In the genomic region with DNA sequence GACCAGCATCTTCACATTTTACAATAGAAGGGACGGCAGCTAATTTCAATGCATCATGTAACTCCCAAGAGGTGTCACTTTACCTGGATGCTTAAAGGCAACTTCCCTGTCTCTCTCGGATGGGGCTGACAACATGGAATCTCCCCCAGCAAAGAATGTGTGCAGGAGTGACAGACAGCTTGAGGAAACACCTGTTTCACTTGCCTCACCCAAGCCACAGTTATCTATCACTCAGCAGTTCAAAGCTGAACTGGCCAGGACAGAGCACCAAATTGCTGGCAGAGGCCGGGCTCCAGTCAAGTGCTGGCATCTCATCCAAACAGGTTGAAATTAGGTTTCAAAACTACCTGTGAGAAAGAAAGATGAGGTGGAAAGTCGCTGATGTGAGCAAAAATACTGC, we compare ENCODE assay signal across 17 cellular contexts.
"Had no signal": no experiment of that assay in that cellular context is flagged by ENCODE, and none has a peak within 500 bp of the region (broad histone marks: within the 10 kb centered on the region; RNA-seq: fewer than 3 reads in every experiment).

No MANE protein-coding gene starts in this region.

- DNase-seq: activated CD4-positive, alpha-beta T cell treated with anti-CD3 and anti-CD28 coated beads for 1 hour; activated CD4-positive, alpha-beta T cell treated with anti-CD3 and anti-CD28 coated beads, Interleukin-2, amount 50 U/mL, for 4 hours; activated naive CD4-positive, alpha-beta T cell treated with Interleukin-2 at 50 U/mL for 16 hours; activated T-cell treated with anti-CD3 and anti-CD28 coated beads for 4 hours; anterior cingulate cortex; brain microvascular endothelial cell; cortex of kidney; effector CD4-positive, alpha-beta T cell; esophagus squamous epithelium; kidney glomerular epithelial cell; mesenchymal stem cell; nucleus accumbens; small intestine; stimulated activated naive CD8-positive, alpha-beta T cell treated with anti-CD3 and anti-CD28 coated beads, Interleukin-15, Interleukin-2, amounts not matched to agents 100 U/mL and 50 U/mL, for 24 hours; trophoblast cell had no signal

- H3K27me3 ChIP-seq: brain microvascular endothelial cell, hepatocyte had no signal

- H3K9me3 Mint-ChIP-seq: natural killer cell treated with Interleukin-12 subunit alpha and Interleukin-12 subunit beta and Interleukin-15 and Interleukin-18, amount 100 ng/mL, for 72 hours had no signal

- H3K36me3 Mint-ChIP-seq: natural killer cell treated with Interleukin-12 subunit alpha and Interleukin-12 subunit beta and Interleukin-15 and Interleukin-18, amount 100 ng/mL, for 72 hours had no signal

- H3K36me3 ChIP-seq: brain microvascular endothelial cell, esophagus squamous epithelium had no signal

- H3K4me1 ChIP-seq: esophagus squamous epithelium had no signal

- H3K27ac ChIP-seq: brain microvascular endothelial cell, esophagus squamous epithelium, hepatocyte had no signal

- H3K79me2 ChIP-seq: hepatocyte had no signal

- H3K4me2 ChIP-seq: hepatocyte had no signal

- H2AFZ ChIP-seq: hepatocyte had no signal

- H3K4me3 ChIP-seq: esophagus squamous epithelium, hepatocyte had no signal

- H3K27me3 Mint-ChIP-seq: natural killer cell treated with Interleukin-12 subunit alpha and Interleukin-12 subunit beta and Interleukin-15 and Interleukin-18, amount 100 ng/mL, for 72 hours had no signal

- H3K9me3 ChIP-seq: esophagus squamous epithelium had no signal

- ATAC-seq: natural killer cell treated with Interleukin-12 subunit alpha and Interleukin-12 subunit beta and Interleukin-15 and Interleukin-18, amount 100 ng/mL, for 72 hours; stimulated activated naive CD8-positive, alpha-beta T cell treated with anti-CD3 and anti-CD28 coated beads, Interleukin-15, Interleukin-2, amounts not matched to agents 100 U/mL and 50 U/mL, for 24 hours had no signal

- H3K4me3 Mint-ChIP-seq: natural killer cell treated with Interleukin-12 subunit alpha and Interleukin-12 subunit beta and Interleukin-15 and Interleukin-18, amount 100 ng/mL, for 72 hours had no signal

- H3K27ac Mint-ChIP-seq: natural killer cell treated with Interleukin-12 subunit alpha and Interleukin-12 subunit beta and Interleukin-15 and Interleukin-18, amount 100 ng/mL, for 72 hours had no signal
